8 cellular contexts compared by ENCODE assay signal in the genomic region with DNA sequence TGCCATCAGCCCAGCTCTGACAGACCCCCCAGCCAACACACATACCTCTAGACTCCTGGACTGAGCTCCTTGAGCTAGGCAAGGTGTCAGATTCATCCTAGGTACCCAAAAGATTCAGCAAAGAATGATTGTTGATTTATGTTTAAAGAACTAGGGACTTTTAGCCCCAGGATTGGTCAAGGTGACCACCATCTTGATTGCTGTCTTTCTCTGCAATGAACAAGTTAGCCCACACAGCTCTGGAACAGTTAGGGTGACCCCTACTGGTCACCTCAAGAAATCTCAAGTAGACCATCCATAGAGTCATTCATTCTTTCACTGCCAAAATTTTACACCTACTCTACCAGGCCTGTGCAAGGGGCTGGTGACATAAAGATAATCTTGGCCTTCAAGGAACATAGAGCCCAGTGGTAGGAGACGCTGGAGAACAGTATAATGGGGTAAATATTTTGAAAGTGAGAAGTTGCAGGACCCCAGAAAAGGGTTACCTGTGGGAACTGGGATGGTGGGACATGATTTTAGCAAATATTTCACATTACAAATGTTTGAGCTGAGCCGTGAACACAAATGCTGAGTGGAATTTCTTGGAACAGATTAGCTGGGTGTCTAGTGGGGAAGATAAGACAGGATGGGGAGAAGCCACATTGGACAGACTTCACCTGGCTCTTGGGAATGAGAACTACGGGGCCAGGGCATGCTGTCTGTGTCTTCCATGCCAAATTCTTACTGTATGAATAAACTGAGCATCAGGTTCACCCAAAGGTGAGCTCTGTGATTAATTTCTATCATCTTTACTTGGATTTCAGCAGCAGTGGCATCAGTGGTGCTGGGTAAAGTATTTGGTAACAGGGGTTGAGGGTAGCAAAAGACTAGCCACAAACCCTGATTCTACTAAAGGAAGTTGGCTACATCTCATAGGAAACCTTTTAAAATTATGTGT. TPM values are rescaled to one million over a fixed set of nuclear protein-coding genes. Genes with fewer than 3 reads are reported as not detected.
DNase-seq lines count a peak whose midpoint lies in the region; ATAC-seq and TF ChIP-seq lines count a peak whose summit lies in the region.

No MANE protein-coding gene starts in this region.

- no peaks in the 10 kb centered on the region for H3K9me3 Mint-ChIP-seq in naive thymus-derived CD8-positive, alpha-beta T cell

- peaks cover 0 to 45% (median 0%) of the 10 kb centered on the region in 4 donors for H3K4me1 Mint-ChIP-seq in naive thymus-derived CD8-positive, alpha-beta T cell

- DNase-seq in Daoy (ENCODE audit: low read depth) (peak; percentile 61), NCI-H146 treated with DMSO at 0.1 percent for 48 hours (lab: John Stamatoyannopoulos, UW; ENCODE audit: unreplicated experiment) (peak; percentile 36), esophagus squamous epithelium (lab: John Stamatoyannopoulos, UW) (no peak), midbrain (lab: John Stamatoyannopoulos, UW) (no peak)
- DNase-seq in naive thymus-derived CD8-positive, alpha-beta T cell: peak in 6 of 10 donors; percentile 23 to 54 (median 37)

- H3K4me1 ChIP-seq in esophagus squamous epithelium: peaks cover 46 to 97% (median 88%) of the 10 kb centered on the region in 3 donors

- H3K36me3 ChIP-seq in esophagus squamous epithelium: no peaks in the 10 kb centered on the region

- no peaks in the 10 kb centered on the region for H3K9me3 ChIP-seq in esophagus squamous epithelium

- H3K4me3 ChIP-seq in WI38 (ENCODE audit: low read depth, low read length): no peak overlapping the region
- no peak overlapping the region for H3K4me3 ChIP-seq in esophagus squamous epithelium

- H3K36me3 Mint-ChIP-seq in naive thymus-derived CD8-positive, alpha-beta T cell: no peaks in the 10 kb centered on the region

- H3K27me3 ChIP-seq in esophagus squamous epithelium: no peaks in the 10 kb centered on the region

- intact Hi-C loops in esophagus squamous epithelium (cut with DNase I): loop anchor here (10.0 kb wide), 1 partner anchor 250 kb away; no protein-coding TSS in a partner anchor

- POLR2A ChIA-PET in naive thymus-derived CD8-positive, alpha-beta T cell (lab: Charles Lee): interaction anchor here (0.6 to 1.9 kb wide), 2 partner anchors 241 to 1356 kb away, joined by 3 to 8 read pairs; no protein-coding TSS in a partner anchor

- peak overlapping the region; percentile 84 to 90 (median 88) for H3K27ac ChIP-seq in esophagus squamous epithelium

- no peak for TF ChIP-seq POLR2A in esophagus squamous epithelium (IDR thresholded peaks at IDR 0.05)

- ATAC-seq in GM21423 (IDR thresholded peaks at IDR 0.05; ENCODE audit: unreplicated experiment): peak; percentile 43
- peak; percentile 72 to 82 for ATAC-seq in naive thymus-derived CD8-positive, alpha-beta T cell
- no peak for ATAC-seq in HG03457 (IDR thresholded peaks at IDR 0.05; ENCODE audit: unreplicated experiment)

- WGBS in esophagus squamous epithelium, 2 donors: 37 to 46% methylated on average over 3 of the region's 3 CpGs

- no peak overlapping the region for H3K4me3 Mint-ChIP-seq in naive thymus-derived CD8-positive, alpha-beta T cell

- TF ChIP-seq CTCF in WI38 (IDR thresholded peaks at IDR 0.05; ENCODE audit: low read depth, low read length): peak; percentile 42; the same call in 1 of the 2 replicates
- TF ChIP-seq CTCF in esophagus squamous epithelium (IDR thresholded peaks at IDR 0.05): peak; percentile 49 to 74 (median 60)

- peak overlapping the region in 1 of 10 donors; percentile 11 for H3K27ac Mint-ChIP-seq in naive thymus-derived CD8-positive, alpha-beta T cell

- H3K27me3 Mint-ChIP-seq in naive thymus-derived CD8-positive, alpha-beta T cell: no peaks in the 10 kb centered on the region

RNA-seq across cellular contexts. Expression of a gene that starts 39.1 kb away (rescaled TPM):
- not detected in 2 replicates for total RNA-seq in Daoy (2014; rRNA removed; shearing (Covaris generic))
- 10 to 100 TPM in 2 of 4 donors, 1 to 10 TPM in 2; 3.5 to 48.4 (median 9.9) TPM for total RNA-seq in esophagus squamous epithelium
- total RNA-seq in naive thymus-derived CD8-positive, alpha-beta T cell: not detected
- not detected for polyA plus RNA-seq in naive thymus-derived CD8-positive, alpha-beta T cell

Comparison
In these comparisons a context has a peak if more than half of its experiments do, and no peak if none do; other contexts are left out.
1. DNase-seq: peak in Daoy (single experiment), NCI-H146 treated with DMSO at 0.1 percent for 48 hours (single experiment) and naive thymus-derived CD8-positive, alpha-beta T cell (6 of 10); none in esophagus squamous epithelium (single experiment) and midbrain (single experiment).